1 cellular context compared by ENCODE assay signal in genomic region chr13:112587767-112588489, GRCh38.
TF ChIP-seq lines count a peak whose summit lies in the region.

Gene TUBGCP3 (minus strand): TSS chr13:112588153. CDS start chr13:112587980, 173 bp downstream.

TF ChIP-seq in SK-N-SH, 30 proteins besides CTCF, POLR2A, EP300 and RAD21 (continued from another document):
- TF ChIP-seq ZBTB33 (IDR thresholded peaks at IDR 0.05; ENCODE audit: borderline replicate concordance, low read depth) (no peak), GABPA (IDR thresholded peaks at IDR 0.05; ENCODE audit: low read depth) (peak; percentile 80), FOSL2 (IDR thresholded peaks at IDR 0.05; ENCODE audit: borderline replicate concordance, low read depth) (peak; percentile 13; the same call in 1 of the 2 replicates), USF1 (IDR thresholded peaks at IDR 0.05; ENCODE audit: borderline replicate concordance, low read depth) (peak; percentile 30; the same call in 1 of the 2 replicates), EZH2phosphoT487 (IDR thresholded peaks at IDR 0.05; ENCODE audit: borderline replicate concordance, low read depth) (no peak), GATA2 (CRISPR knock-in tag; IDR thresholded peaks at IDR 0.05) (0 out of 2 replicates have a peak, but pooled peaks have one; percentile 20), MAX (IDR thresholded peaks at IDR 0.05; ENCODE audit: low read depth) (peak; percentile 97), TAF1 (IDR thresholded peaks at IDR 0.05; ENCODE audit: borderline replicate concordance, low read depth, low read length) (peak; percentile 93), FOXM1 (IDR thresholded peaks at IDR 0.05; ENCODE audit: low read depth) (peak; percentile 24; the same call in 1 of the 2 replicates), MXI1 (IDR thresholded peaks at IDR 0.05; ENCODE audit: low read depth, low read length) (peak; percentile 80; the same call in 1 of the 2 replicates), TEAD4 (IDR thresholded peaks at IDR 0.05; ENCODE audit: borderline replicate concordance, insufficient read depth) (peak; percentile 2; the same call in 1 of the 2 replicates), ELF1 (IDR thresholded peaks at IDR 0.05) (peak; percentile 85), RXRA (IDR thresholded peaks at IDR 0.05; ENCODE audit: borderline replicate concordance, low read depth) (no peak), FOXJ3 (CRISPR knock-in tag; IDR thresholded peaks at IDR 0.05) (no peak), POLR2AphosphoS5 (IDR thresholded peaks at IDR 0.05; ENCODE audit: low read depth, low read length) (peak; percentile 76), NFIC (IDR thresholded peaks at IDR 0.05; ENCODE audit: borderline replicate concordance) (no peak), REST (IDR thresholded peaks at IDR 0.05; ENCODE audit: low read depth, low read length) (no peak), RCOR1 (IDR thresholded peaks at IDR 0.05; ENCODE audit: low read length) (0 out of 2 replicates have a peak, but pooled peaks have one; percentile 36), YY1 (IDR thresholded peaks at IDR 0.05; ENCODE audit: low read depth) (peak; percentile 92), USF2 (IDR thresholded peaks at IDR 0.05; ENCODE audit: borderline replicate concordance, low read depth, low read length) (no peak), SMC3 (IDR thresholded peaks at IDR 0.05; ENCODE audit: low read depth, low read length) (0 out of 2 replicates have a peak, but pooled peaks have one; percentile 15), TCF12 (IDR thresholded peaks at IDR 0.05) (peak; percentile 41; the same call in 1 of the 2 replicates), NRF1 (IDR thresholded peaks at IDR 0.05; ENCODE audit: low read depth, low read length) (peak; percentile 56), SIN3A (IDR thresholded peaks at IDR 0.05; ENCODE audit: borderline replicate concordance, low read depth, low read length) (no peak), PBX3 (IDR thresholded peaks at IDR 0.05) (no peak; the same call in 1 of the 2 replicates), CHD2 (IDR thresholded peaks at IDR 0.05; ENCODE audit: low read length, partially characterized antibody) (peak; percentile 48)
